Comparison of ENCODE assay signal across 17 cellular contexts in genomic region chr11:133896642-133897330, GRCh38. TPM values are rescaled to one million over a fixed set of nuclear protein-coding genes. Genes with fewer than 3 reads are reported as not detected.
A peak's percentile ranks its signal among the peaks of the same experiment; 100 is the strongest.
DNase-seq lines count a peak whose midpoint lies in the region; ATAC-seq and TF ChIP-seq lines count a peak whose summit lies in the region.
"Had no signal": no experiment of that assay in that cellular context is flagged by ENCODE, and none has a peak within 500 bp of the region (broad histone marks: within the 10 kb centered on the region; RNA-seq: fewer than 3 reads in every experiment).

No MANE protein-coding gene starts in this region.

- DNase-seq in activated naive CD4-positive, alpha-beta T cell treated with anti-CD3 and anti-CD28 coated beads, Interleukin-2, amount 50 U/mL, for 72 hours (ENCODE audit: low spot score in 2 of 2): no peak
- DNase-seq in activated naive CD4-positive, alpha-beta T cell (lab: John Stamatoyannopoulos, UW): no peak
- peak; percentile 46 for DNase-seq in activated CD8-positive, alpha-beta memory T cell treated with anti-CD3 and anti-CD28 coated beads, Interleukin-2, amount 50 U/mL, for 48 hours
- DNase-seq in osteocyte (ENCODE audit: extremely low spot score, unreplicated experiment) (peak; percentile 57), GOT3 (lab: John Stamatoyannopoulos, UW) (no peak), OCI-LY7 (ENCODE audit: low spot score) (no peak)
- DNase-seq: GF-D8, Karpas-422, MM.1S, NCI-H1105, NCI-H1694 treated with DMSO at 0.1 percent for 48 hours, NCI-H69 had no signal

- no peak for ATAC-seq in activated naive CD4-positive, alpha-beta T cell treated with anti-CD3 and anti-CD28 coated beads, Interleukin-2, amount 50 U/mL, for 72 hours
- ATAC-seq in GM19328 (IDR thresholded peaks at IDR 0.05; ENCODE audit: unreplicated experiment): no peak
- ATAC-seq: Panc1, Right ventricle myocardium inferior had no signal

- no peaks in the 10 kb centered on the region for H3K36me3 Mint-ChIP-seq in activated naive CD4-positive, alpha-beta T cell treated with anti-CD3 and anti-CD28 coated beads, Interleukin-2, amount 50 U/mL, for 72 hours
- no peaks in the 10 kb centered on the region for H3K36me3 Mint-ChIP-seq in osteocyte (ENCODE audit: unreplicated experiment)

- H3K4me1 Mint-ChIP-seq in osteocyte (ENCODE audit: unreplicated experiment): peaks cover 9% of the 10 kb centered on the region

- no peak overlapping the region for H2AFZ ChIP-seq in OCI-LY7 (ENCODE audit: low read length)

- TF ChIP-seq CTCF in osteocyte (IDR thresholded peaks at IDR 0.05) (no peak), OCI-LY7 (conservative IDR thresholded peaks at IDR 0.05; ENCODE audit: low read length) (no peak)

- H3K9me2 ChIP-seq in OCI-LY7 (ENCODE audit: insufficient read depth, low read length): no peaks in the 10 kb centered on the region

- no peak overlapping the region for H3K4me3 Mint-ChIP-seq in osteocyte (ENCODE audit: unreplicated experiment)
- H3K4me3 Mint-ChIP-seq: B cell had no signal

- peaks cover 8% of the 10 kb centered on the region for H3K4me1 ChIP-seq in OCI-LY7 (ENCODE audit: insufficient read depth, low read length, poor library complexity, severe bottlenecking)
- H3K4me1 ChIP-seq: HAP-1 had no signal

- H3K27ac Mint-ChIP-seq in activated naive CD4-positive, alpha-beta T cell treated with anti-CD3 and anti-CD28 coated beads, Interleukin-2, amount 50 U/mL, for 72 hours: peak overlapping the region; percentile 58 to 75
- no peak overlapping the region for H3K27ac Mint-ChIP-seq in osteocyte (ENCODE audit: unreplicated experiment)
- H3K27ac Mint-ChIP-seq: B cell had no signal

- CTCF ChIA-PET in OCI-LY7 (lab: Charles Lee; ENCODE audit: unreplicated experiment): interaction anchor here (0.6 kb wide), 1 partner anchor 25 kb away, joined by 3 read pairs; no protein-coding TSS in a partner anchor

- no peaks in the 10 kb centered on the region for H3K36me3 ChIP-seq in OCI-LY7 (ENCODE audit: insufficient read depth, low read length)
- H3K36me3 ChIP-seq: HAP-1 had no signal

- no TSS peak for BruUV-seq in OCI-LY7 (replicated peaks; lab: Mats Ljungman, UMichigan)

- intact Hi-C loops in OCI-LY7 (cut with micrococcal nuclease; ENCODE audit: unreplicated experiment): no loop called here

- no peak overlapping the region for H3K4me3 ChIP-seq in OCI-LY7 (ENCODE audit: low read depth, low read length, poor library complexity, severe bottlenecking)
- H3K4me3 ChIP-seq: HAP-1 had no signal

- no peaks in the 10 kb centered on the region for H3K79me2 ChIP-seq in OCI-LY7 (ENCODE audit: insufficient read depth, low read depth, low read length)

- POLR2A ChIA-PET in OCI-LY7 (lab: Charles Lee): interaction anchor here (0.6 kb wide), 1 partner anchor 695 kb away, joined by 3 read pairs; no protein-coding TSS in a partner anchor

- no peaks in the 10 kb centered on the region for H3K27me3 Mint-ChIP-seq in osteocyte (ENCODE audit: unreplicated experiment)

- H3K4me2 ChIP-seq in OCI-LY7 (ENCODE audit: low read length): no peak overlapping the region

- H3K9me3 Mint-ChIP-seq in activated naive CD4-positive, alpha-beta T cell treated with anti-CD3 and anti-CD28 coated beads, Interleukin-2, amount 50 U/mL, for 72 hours: no peaks in the 10 kb centered on the region
- H3K9me3 Mint-ChIP-seq in osteocyte (ENCODE audit: unreplicated experiment): no peaks in the 10 kb centered on the region

- no peaks in the 10 kb centered on the region for H4K20me1 ChIP-seq in OCI-LY7 (ENCODE audit: insufficient read depth, low read length)

- no peaks in the 10 kb centered on the region for H3K9me3 ChIP-seq in OCI-LY7 (ENCODE audit: low read length)
- H3K9me3 ChIP-seq: HAP-1 had no signal

- H3K27ac ChIP-seq in OCI-LY7 (ENCODE audit: low read depth, low read length, poor library complexity, severe bottlenecking): no peak overlapping the region

RNA-seq across cellular contexts. Expression of gene SPATA19, which starts 51.5 kb away (rescaled TPM):
- not detected for total RNA-seq in activated naive CD4-positive, alpha-beta T cell treated with anti-CD3 and anti-CD28 coated beads, Interleukin-2, amount 50 U/mL, for 72 hours
- total RNA-seq in osteocyte: not detected in 2 replicates
- total RNA-seq in OCI-LY7 (2014; rRNA removed; shearing (Covaris generic)): not detected in 2 replicates
- total RNA-seq in OCI-LY7 (2022): not detected in 2 replicates
- total RNA-seq: B cell, Right ventricle myocardium inferior had no signal

RNA-seq across cellular contexts. Expression of gene IGSF9B, which starts 60.0 kb away (rescaled TPM):
- 100 to 1,000 TPM; 119 TPM for total RNA-seq in activated naive CD4-positive, alpha-beta T cell treated with anti-CD3 and anti-CD28 coated beads, Interleukin-2, amount 50 U/mL, for 72 hours
- 2.7 and 3.8 TPM in 2 replicates for total RNA-seq in osteocyte
- total RNA-seq in OCI-LY7 (2014; rRNA removed; shearing (Covaris generic)): 0.36 and 0.95 TPM in 2 replicates
- total RNA-seq in OCI-LY7 (2022): 2.8 and 3.4 TPM in 2 replicates

Comparison
In these comparisons a context has a peak if more than half of its experiments do, and no peak if none do; other contexts are left out.
1. DNase-seq: peak in activated CD8-positive, alpha-beta memory T cell treated with anti-CD3 and anti-CD28 coated beads, Interleukin-2, amount 50 U/mL, for 48 hours (single experiment) and osteocyte (single experiment); none in activated naive CD4-positive, alpha-beta T cell treated with anti-CD3 and anti-CD28 coated beads, Interleukin-2, amount 50 U/mL, for 72 hours (0 of 2), activated naive CD4-positive, alpha-beta T cell (0 of 4), GOT3 (single experiment) and OCI-LY7 (single experiment).
2. RNA of gene IGSF9B, which starts 60.0 kb away (total RNA-seq): 119 TPM in activated naive CD4-positive, alpha-beta T cell treated with anti-CD3 and anti-CD28 coated beads, Interleukin-2, amount 50 U/mL, for 72 hours; 2.7 to 3.8 TPM in osteocyte and 0.36 to 3.4 TPM in OCI-LY7; every median in the first group is over 10 times any median in the second.